In the genomic region with DNA sequence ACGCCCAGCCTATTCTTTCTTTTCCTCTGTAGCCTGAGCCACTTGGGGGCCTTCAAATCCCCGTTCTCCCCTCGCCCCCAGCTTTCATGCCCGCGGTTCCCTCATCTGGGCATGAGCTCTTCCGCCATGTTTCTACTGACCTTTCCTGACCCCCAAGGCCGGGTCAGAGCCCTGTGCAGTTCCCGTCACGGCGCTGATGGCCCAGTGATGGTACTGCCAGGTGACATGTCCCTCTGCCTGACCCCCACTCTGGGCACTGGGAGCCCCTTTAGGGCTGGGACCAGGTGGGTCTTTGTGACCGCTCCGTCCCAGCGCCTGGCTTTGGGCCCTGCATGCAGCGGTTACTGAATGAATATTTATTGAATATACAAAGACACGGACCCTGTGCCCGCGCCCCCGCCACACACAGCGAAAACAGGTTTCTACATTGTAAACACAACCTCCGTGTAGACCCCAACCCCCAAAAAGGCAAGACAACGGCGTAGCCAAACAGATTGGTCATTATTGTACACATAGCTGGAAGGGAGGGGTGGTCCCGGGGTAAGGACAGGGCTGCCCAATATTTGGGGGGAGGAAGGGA, we compare ENCODE assay signal across 17 cellular contexts. TPM values are rescaled to one million over a fixed set of nuclear protein-coding genes. Genes with fewer than 3 reads are reported as not detected.
DNase-seq lines count a peak whose midpoint lies in the region; ATAC-seq and TF ChIP-seq lines count a peak whose summit lies in the region.
"Had no signal": no experiment of that assay in that cellular context is flagged by ENCODE, and none has a peak within 500 bp of the region (broad histone marks: within the 10 kb centered on the region; RNA-seq: fewer than 3 reads in every experiment).

No MANE protein-coding gene starts in this region.

- DNase-seq in natural killer cell treated with Interleukin-12 subunit alpha and Interleukin-12 subunit beta and Interleukin-15 and Interleukin-18, amount 100 ng/mL, for 72 hours (ENCODE audit: low spot score) = peak; percentile 8
- DNase-seq in natural killer cell (no peak), upper lobe of right lung (no peak)
- DNase-seq in effector memory CD8-positive, alpha-beta T cell = no peak
- DNase-seq: activated effector memory CD4-positive, alpha-beta T cell treated with Interleukin-2 at 50 U/mL for 16 hours; DMS79 treated with DMSO at 0.1 percent for 48 hours; GOT3; NCI-H2107 had no signal

- H3K4me3 ChIP-seq in muscle layer of duodenum (ENCODE audit: low read depth in 1 of 2, low read length in 2 of 2) (peak overlapping the region in 1 of 2 donors; percentile 30), upper lobe of right lung (peak overlapping the region; percentile 44)
- H3K4me3 ChIP-seq: suprapubic skin had no signal

- H3K36me3 Mint-ChIP-seq in natural killer cell treated with Interleukin-12 subunit alpha and Interleukin-12 subunit beta and Interleukin-15 and Interleukin-18, amount 100 ng/mL, for 72 hours = no peaks in the 10 kb centered on the region
- H3K36me3 Mint-ChIP-seq in natural killer cell = no peaks in the 10 kb centered on the region
- peaks cover 13% of the 10 kb centered on the region for H3K36me3 Mint-ChIP-seq in effector memory CD8-positive, alpha-beta T cell (ENCODE audit: insufficient read depth)
- H3K36me3 Mint-ChIP-seq: IgD-negative memory B cell had no signal

- no peak overlapping the region for H3K27ac Mint-ChIP-seq in natural killer cell treated with Interleukin-12 subunit alpha and Interleukin-12 subunit beta and Interleukin-15 and Interleukin-18, amount 100 ng/mL, for 72 hours
- no peak overlapping the region for H3K27ac Mint-ChIP-seq in natural killer cell
- no peak overlapping the region for H3K27ac Mint-ChIP-seq in effector memory CD8-positive, alpha-beta T cell
- H3K27ac Mint-ChIP-seq: CD4-positive, CD25-positive, alpha-beta regulatory T cell; mesothelial cell of epicardium had no signal

- H3K4me3 Mint-ChIP-seq in natural killer cell treated with Interleukin-12 subunit alpha and Interleukin-12 subunit beta and Interleukin-15 and Interleukin-18, amount 100 ng/mL, for 72 hours = no peak overlapping the region
- no peak overlapping the region for H3K4me3 Mint-ChIP-seq in natural killer cell
- H3K4me3 Mint-ChIP-seq in effector memory CD8-positive, alpha-beta T cell = no peak overlapping the region
- H3K4me3 Mint-ChIP-seq: CD4-positive, CD25-positive, alpha-beta regulatory T cell; mesothelial cell of epicardium had no signal

- no peaks in the 10 kb centered on the region for H3K27me3 Mint-ChIP-seq in natural killer cell treated with Interleukin-12 subunit alpha and Interleukin-12 subunit beta and Interleukin-15 and Interleukin-18, amount 100 ng/mL, for 72 hours
- no peaks in the 10 kb centered on the region for H3K27me3 Mint-ChIP-seq in natural killer cell (ENCODE audit: low read depth in 2 of 2)
- no peaks in the 10 kb centered on the region for H3K27me3 Mint-ChIP-seq in effector memory CD8-positive, alpha-beta T cell
- H3K27me3 Mint-ChIP-seq: CD4-positive, CD25-positive, alpha-beta regulatory T cell had no signal

- H3K36me3 ChIP-seq in muscle layer of duodenum (ENCODE audit: control insufficient read depth in 1 of 2, insufficient read depth in 2 of 2, low read length in 2 of 2) (peaks cover 7 to 37% of the 10 kb centered on the region in 2 donors), upper lobe of right lung (peaks cover 12% of the 10 kb centered on the region)
- H3K36me3 ChIP-seq: WERI-Rb-1 had no signal

- no peak for ATAC-seq in natural killer cell treated with Interleukin-12 subunit alpha and Interleukin-12 subunit beta and Interleukin-15 and Interleukin-18, amount 100 ng/mL, for 72 hours
- no peak for ATAC-seq in natural killer cell
- no peak for ATAC-seq in upper lobe of right lung
- ATAC-seq in HG03196 (IDR thresholded peaks at IDR 0.05; ENCODE audit: unreplicated experiment) = no peak
- no peak for ATAC-seq in effector memory CD8-positive, alpha-beta T cell (replicated peaks)

- intact Hi-C loops in natural killer cell (cut with micrococcal nuclease) = no loop called here
- intact Hi-C loops in upper lobe of right lung (cut with DNase I) = no loop called here

- H3K27ac ChIP-seq in muscle layer of duodenum (ENCODE audit: low read length) = peak overlapping the region; percentile 60
- peak overlapping the region; percentile 70 for H3K27ac ChIP-seq in upper lobe of right lung
- H3K27ac ChIP-seq: suprapubic skin, WERI-Rb-1 had no signal

- TF ChIP-seq CTCF in natural killer cell (IDR thresholded peaks at IDR 0.05) (no peak), upper lobe of right lung (IDR thresholded peaks at IDR 0.05) (no peak)

- no peaks in the 10 kb centered on the region for H3K9me3 ChIP-seq in muscle layer of duodenum (ENCODE audit: control insufficient read depth in 1 of 2, low read length in 2 of 2)
- no peaks in the 10 kb centered on the region for H3K9me3 ChIP-seq in upper lobe of right lung
- H3K9me3 ChIP-seq: suprapubic skin had no signal

- H3K4me1 Mint-ChIP-seq in natural killer cell treated with Interleukin-12 subunit alpha and Interleukin-12 subunit beta and Interleukin-15 and Interleukin-18, amount 100 ng/mL, for 72 hours (ENCODE audit: low read depth in 2 of 2) = peaks cover 0 to 9% of the 10 kb centered on the region in 2 donors
- H3K4me1 Mint-ChIP-seq in natural killer cell = peaks cover 0 to 6% of the 10 kb centered on the region in 2 donors
- peaks cover 16 to 19% of the 10 kb centered on the region in 2 donors for H3K4me1 Mint-ChIP-seq in effector memory CD8-positive, alpha-beta T cell (ENCODE audit: low read depth in 2 of 2)

- H3K9me3 Mint-ChIP-seq in natural killer cell treated with Interleukin-12 subunit alpha and Interleukin-12 subunit beta and Interleukin-15 and Interleukin-18, amount 100 ng/mL, for 72 hours = no peaks in the 10 kb centered on the region
- no peaks in the 10 kb centered on the region for H3K9me3 Mint-ChIP-seq in natural killer cell
- H3K9me3 Mint-ChIP-seq in effector memory CD8-positive, alpha-beta T cell = no peaks in the 10 kb centered on the region
- H3K9me3 Mint-ChIP-seq: CD4-positive, CD25-positive, alpha-beta regulatory T cell; IgD-negative memory B cell; mesothelial cell of epicardium had no signal

- H3K4me1 ChIP-seq in muscle layer of duodenum (ENCODE audit: control insufficient read depth in 1 of 2, insufficient read depth in 2 of 2, low read length in 2 of 2) (peaks cover 0 to 13% of the 10 kb centered on the region in 2 donors), upper lobe of right lung (peaks cover 10% of the 10 kb centered on the region)
- H3K4me1 ChIP-seq: suprapubic skin had no signal

- no peaks in the 10 kb centered on the region for H3K27me3 ChIP-seq in muscle layer of duodenum (ENCODE audit: low read depth, low read length)
- no peaks in the 10 kb centered on the region for H3K27me3 ChIP-seq in upper lobe of right lung
- H3K27me3 ChIP-seq: suprapubic skin had no signal

RNA-seq across cellular contexts. Expression of a gene that starts 7.7 kb away (rescaled TPM):
- 10 to 100 TPM; 67.4 to 70.4 TPM for total RNA-seq in natural killer cell treated with Interleukin-12 subunit alpha and Interleukin-12 subunit beta and Interleukin-15 and Interleukin-18, amount 100 ng/mL, for 72 hours
- 10 to 100 TPM; 66.1 to 78.0 (median 76.9) TPM for total RNA-seq in natural killer cell
- total RNA-seq in upper lobe of right lung = 81.2 TPM

RNA-seq across cellular contexts. Expression of a gene that starts 9.2 kb away (rescaled TPM):
- total RNA-seq in natural killer cell treated with Interleukin-12 subunit alpha and Interleukin-12 subunit beta and Interleukin-15 and Interleukin-18, amount 100 ng/mL, for 72 hours = 1 to 10 TPM; 3.5 to 9.2 TPM
- 1 to 10 TPM in 1 of 3 donors, under 1 TPM in 1, not detected in 1; 0.38 to 5.5 TPM for total RNA-seq in natural killer cell
- total RNA-seq in upper lobe of right lung = 1,129 TPM
- total RNA-seq: CD4-positive, CD25-positive, alpha-beta regulatory T cell had no signal

RNA-seq across cellular contexts. Expression of a gene that starts 9.8 kb away (rescaled TPM):
- total RNA-seq in natural killer cell treated with Interleukin-12 subunit alpha and Interleukin-12 subunit beta and Interleukin-15 and Interleukin-18, amount 100 ng/mL, for 72 hours = 10 to 100 TPM; 44.8 to 76.5 TPM
- total RNA-seq in natural killer cell = 1 to 10 TPM; 1.0 to 5.2 (median 3.3) TPM
- 88.1 TPM for total RNA-seq in upper lobe of right lung

RNA-seq across cellular contexts. Expression of a gene that starts 37.6 kb away (rescaled TPM):
- 10 to 100 TPM; 15.2 to 17.8 TPM for total RNA-seq in natural killer cell treated with Interleukin-12 subunit alpha and Interleukin-12 subunit beta and Interleukin-15 and Interleukin-18, amount 100 ng/mL, for 72 hours
- total RNA-seq in natural killer cell (10 to 100 TPM; 14.6 to 20.1 (median 15.3) TPM), upper lobe of right lung (26.0 TPM)
- total RNA-seq: A172 had no signal

RNA-seq across cellular contexts. Expression of a gene that starts 42.8 kb away (rescaled TPM):
- 100 to 1,000 TPM; 166 to 167 TPM for total RNA-seq in natural killer cell treated with Interleukin-12 subunit alpha and Interleukin-12 subunit beta and Interleukin-15 and Interleukin-18, amount 100 ng/mL, for 72 hours
- total RNA-seq in natural killer cell (100 to 1,000 TPM; 141 to 167 (median 164) TPM), upper lobe of right lung (31.6 TPM)
- total RNA-seq: A172, glomerular endothelial cell, mesothelial cell of epicardium had no signal

Comparison
In these comparisons a context has a peak if more than half of its experiments do, and no peak if none do; other contexts are left out.
1. RNA of a gene that starts 9.8 kb away (total RNA-seq): 88.1 TPM in upper lobe of right lung (single experiment) and 44.8 to 76.5 TPM in natural killer cell treated with Interleukin-12 subunit alpha and Interleukin-12 subunit beta and Interleukin-15 and Interleukin-18, amount 100 ng/mL, for 72 hours; 1.0 to 5.2 TPM in natural killer cell; every median in the first group is over 4 times any median in the second.
2. RNA of a gene that starts 9.2 kb away (total RNA-seq): 1,129 TPM in upper lobe of right lung (single experiment); 3.5 to 9.2 TPM in natural killer cell treated with Interleukin-12 subunit alpha and Interleukin-12 subunit beta and Interleukin-15 and Interleukin-18, amount 100 ng/mL, for 72 hours and 0.38 to 5.5 TPM in natural killer cell; every median in the first group is over 100 times any median in the second.